11 cellular contexts compared by ENCODE assay signal in the genomic region with DNA sequence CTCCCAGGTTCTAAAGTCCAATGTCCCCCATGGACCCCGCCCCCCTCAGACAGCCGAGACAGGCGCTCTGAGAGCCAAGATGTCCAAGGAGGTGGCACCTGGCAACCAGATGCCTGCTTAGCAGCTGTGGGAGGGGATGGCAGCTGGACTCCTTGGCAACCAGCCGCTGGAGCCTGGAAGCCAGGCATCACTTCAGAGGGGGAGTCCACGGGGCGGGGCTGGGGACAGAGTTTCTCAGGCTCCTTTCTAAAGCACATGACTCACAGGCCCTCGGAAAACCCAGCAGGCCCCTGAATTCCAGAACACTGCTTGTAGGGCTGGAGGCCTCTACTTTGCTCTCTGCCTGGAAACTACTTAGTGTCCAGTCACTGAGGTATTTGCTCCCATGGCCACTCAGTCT. TPM values are rescaled to one million over a fixed set of nuclear protein-coding genes. Genes with fewer than 3 reads are reported as not detected.
DNase-seq lines count a peak whose midpoint lies in the region; ATAC-seq, FAIRE-seq and TF ChIP-seq lines count a peak whose summit lies in the region.
"Had no signal": no experiment of that assay in that cellular context is flagged by ENCODE, and none has a peak within 500 bp of the region (broad histone marks: within the 10 kb centered on the region; RNA-seq: fewer than 3 reads in every experiment).

No MANE protein-coding gene starts in this region.

- H3K27ac Mint-ChIP-seq in chondrocyte (ENCODE audit: unreplicated experiment) = peak overlapping the region; percentile 73

- peaks cover 0 to 4% of the 10 kb centered on the region in 2 donors for H3K4me1 ChIP-seq in muscle layer of duodenum (ENCODE audit: control insufficient read depth in 1 of 2, insufficient read depth in 2 of 2, low read length in 2 of 2)
- H3K4me1 ChIP-seq in tibial artery = peaks cover 0 to 8% (median 0%) of the 10 kb centered on the region in 4 donors

- no peak overlapping the region for H3K4me3 Mint-ChIP-seq in chondrocyte (ENCODE audit: unreplicated experiment)

- H3K27ac ChIP-seq in muscle layer of duodenum (ENCODE audit: low read length) = peak overlapping the region; percentile 37
- H3K27ac ChIP-seq in tibial artery = no peak overlapping the region

- H3K4me1 Mint-ChIP-seq in chondrocyte (ENCODE audit: low read depth) = peaks cover 7% of the 10 kb centered on the region

- intact Hi-C loops in tibial artery (cut with DNase I; ENCODE audit: low total_unique reads) = no loop called here

- H3K9me3 Mint-ChIP-seq in chondrocyte (ENCODE audit: low read depth) = peaks cover 20% of the 10 kb centered on the region

- peak; percentile 90 for DNase-seq in AG20443 (ENCODE audit: low spot score)
- DNase-seq in H54 (ENCODE audit: insufficient read length, low spot score) = peak; percentile 26
- no peak for DNase-seq in chondrocyte (ENCODE audit: low spot score)
- DNase-seq in tibial artery = no peak
- DNase-seq in activated naive CD4-positive, alpha-beta T cell treated with anti-CD3 and anti-CD28 coated beads, Interleukin-2, amount 50 U/mL, for 16 hours = no peak
- DNase-seq: NCI-H345, retina, SW 1271 had no signal

- FAIRE-seq in H54 (lab: Jason Lieb, UNC) = no peak

- H3K9me3 ChIP-seq in muscle layer of duodenum (ENCODE audit: control insufficient read depth in 1 of 2, low read length in 2 of 2) = no peaks in the 10 kb centered on the region
- H3K9me3 ChIP-seq in tibial artery = no peaks in the 10 kb centered on the region

- peaks cover 7% of the 10 kb centered on the region for H3K36me3 Mint-ChIP-seq in chondrocyte (ENCODE audit: low read depth)

- H3K36me3 ChIP-seq in muscle layer of duodenum (ENCODE audit: control insufficient read depth in 1 of 2, insufficient read depth in 2 of 2, low read length in 2 of 2) (no peaks in the 10 kb centered on the region), tibial artery (no peaks in the 10 kb centered on the region)

- ATAC-seq in HG03354 (IDR thresholded peaks at IDR 0.05; ENCODE audit: poor library complexity, severe bottlenecking, unreplicated experiment) (no peak), GM19023 (IDR thresholded peaks at IDR 0.05; ENCODE audit: unreplicated experiment) (no peak)

- TF ChIP-seq POLR2A in H54 (IDR thresholded peaks at IDR 0.05; ENCODE audit: low read depth, low read length) = no peak

- H3K27me3 ChIP-seq in muscle layer of duodenum (ENCODE audit: low read depth, low read length) = no peaks in the 10 kb centered on the region
- no peaks in the 10 kb centered on the region for H3K27me3 ChIP-seq in tibial artery

- H3K27me3 Mint-ChIP-seq in chondrocyte (ENCODE audit: low read depth) = no peaks in the 10 kb centered on the region

- H3K4me3 ChIP-seq in muscle layer of duodenum (ENCODE audit: low read depth in 1 of 2, low read length in 2 of 2) (no peak overlapping the region), tibial artery (no peak overlapping the region)

- TF ChIP-seq CTCF in chondrocyte (IDR thresholded peaks at IDR 0.05) (no peak), tibial artery (IDR thresholded peaks at IDR 0.05) (no peak)

RNA-seq across cellular contexts. Expression of a gene that starts 51.5 kb away (rescaled TPM):
- total RNA-seq in chondrocyte = 3.0 to 5.0 TPM (median 3.3 TPM) in 3 replicates

Comparison
In these comparisons a context has a peak if more than half of its experiments do, and no peak if none do; other contexts are left out.
1. DNase-seq: peak in AG20443 (single experiment) and H54 (single experiment); none in chondrocyte (single experiment), tibial artery (0 of 2) and activated naive CD4-positive, alpha-beta T cell treated with anti-CD3 and anti-CD28 coated beads, Interleukin-2, amount 50 U/mL, for 16 hours (single experiment).